36 cellular contexts compared by ENCODE assay signal in genomic region chr19:55424518-55424917, GRCh38. TPM values are rescaled to one million over a fixed set of nuclear protein-coding genes. Genes with fewer than 3 reads are reported as not detected.
"Had no signal": no experiment of that assay in that cellular context is flagged by ENCODE, and none has a peak within 500 bp of the region (broad histone marks: within the 10 kb centered on the region; RNA-seq: fewer than 3 reads in every experiment).

No MANE protein-coding gene starts in this region.

- ATAC-seq: effector memory CD8-positive, alpha-beta T cell; heart right ventricle; left lobe of liver; mucosa of descending colon; natural killer cell treated with Interleukin-12 subunit alpha and Interleukin-12 subunit beta and Interleukin-15 and Interleukin-18, amount 100 ng/mL, for 72 hours; stimulated activated effector memory CD8-positive, alpha-beta T cell treated with anti-CD3 and anti-CD28 coated beads, Interleukin-12 subunit alpha, Interleukin-12 subunit beta, amount 100 ng/mL, for 72 hours had no signal

- H3K27ac ChIP-seq: coronary artery, esophagus squamous epithelium, heart right ventricle, prostate gland, right atrium auricular region, sigmoid colon, stomach, thoracic aorta, transverse colon had no signal

- DNase-seq: dermis blood vessel endothelial cell; effector memory CD8-positive, alpha-beta T cell; erythroblast; esophagus squamous epithelium; foreskin melanocyte; glutamatergic neuron; heart right ventricle; hypothalamus; immature natural killer cell; islet precursor cell; kidney glomerular epithelial cell; mesenchymal stem cell; mucosa of descending colon; naive B cell; sigmoid colon; stimulated activated CD4-positive, alpha-beta T cell treated with anti-CD3 and anti-CD28 coated beads, Interleukin-2, amount 100 ng/mL, for 24 hours; stimulated activated CD4-positive, alpha-beta T cell treated with anti-CD3 and anti-CD28 coated beads, Interleukin-4, amount 100 ng/mL, for 24 hours; stimulated activated naive CD4-positive, alpha-beta T cell treated with Interleukin-2 at 50 U/mL for 16 hours; stomach; transverse colon had no signal

- H3K4me3 ChIP-seq: coronary artery, esophagus squamous epithelium, heart right ventricle, lung, mucosa of descending colon, prostate gland, right atrium auricular region, sigmoid colon, stomach, thoracic aorta, transverse colon had no signal

- H3K9me3 ChIP-seq: esophagus squamous epithelium, heart right ventricle, mucosa of descending colon, prostate gland, right atrium auricular region, sigmoid colon, stomach, thoracic aorta, transverse colon had no signal

- H3K4me1 ChIP-seq: prostate gland, right atrium auricular region, sigmoid colon, stomach, transverse colon had no signal

- H3K36me3 ChIP-seq: esophagus squamous epithelium, heart right ventricle, prostate gland, right atrium auricular region, sigmoid colon, stomach, thoracic aorta, transverse colon had no signal

RNA-seq across cellular contexts. Expression of gene SHISA7, which starts 18.6 kb away (rescaled TPM):
- total RNA-seq: chondrocyte; dermis blood vessel endothelial cell; esophagus squamous epithelium; heart right ventricle; left lobe of liver; natural killer cell treated with Interleukin-12 subunit alpha and Interleukin-12 subunit beta and Interleukin-15 and Interleukin-18, amount 100 ng/mL, for 72 hours; osteocyte; prostate gland; right atrium auricular region; skeletal muscle tissue; stomach; thoracic aorta; ureter had no signal
- polyA plus RNA-seq: immature natural killer cell, liver, lung, stomach had no signal

RNA-seq across cellular contexts. Expression of gene C19orf85, which starts 40.0 kb away (rescaled TPM):
- total RNA-seq: chondrocyte; dermis blood vessel endothelial cell; esophagus squamous epithelium; heart right ventricle; left lobe of liver; liver; lung; mesothelial cell of epicardium; mucosa of descending colon; natural killer cell treated with Interleukin-12 subunit alpha and Interleukin-12 subunit beta and Interleukin-15 and Interleukin-18, amount 100 ng/mL, for 72 hours; neural crest cell; osteocyte; prostate gland; right atrium auricular region; sigmoid colon; skeletal muscle tissue; stomach; subcutaneous adipose tissue; thoracic aorta; transverse colon; ureter had no signal
- polyA plus RNA-seq: heart right ventricle, immature natural killer cell, liver, lung had no signal
